24 cellular contexts compared by ENCODE assay signal in the genomic region with DNA sequence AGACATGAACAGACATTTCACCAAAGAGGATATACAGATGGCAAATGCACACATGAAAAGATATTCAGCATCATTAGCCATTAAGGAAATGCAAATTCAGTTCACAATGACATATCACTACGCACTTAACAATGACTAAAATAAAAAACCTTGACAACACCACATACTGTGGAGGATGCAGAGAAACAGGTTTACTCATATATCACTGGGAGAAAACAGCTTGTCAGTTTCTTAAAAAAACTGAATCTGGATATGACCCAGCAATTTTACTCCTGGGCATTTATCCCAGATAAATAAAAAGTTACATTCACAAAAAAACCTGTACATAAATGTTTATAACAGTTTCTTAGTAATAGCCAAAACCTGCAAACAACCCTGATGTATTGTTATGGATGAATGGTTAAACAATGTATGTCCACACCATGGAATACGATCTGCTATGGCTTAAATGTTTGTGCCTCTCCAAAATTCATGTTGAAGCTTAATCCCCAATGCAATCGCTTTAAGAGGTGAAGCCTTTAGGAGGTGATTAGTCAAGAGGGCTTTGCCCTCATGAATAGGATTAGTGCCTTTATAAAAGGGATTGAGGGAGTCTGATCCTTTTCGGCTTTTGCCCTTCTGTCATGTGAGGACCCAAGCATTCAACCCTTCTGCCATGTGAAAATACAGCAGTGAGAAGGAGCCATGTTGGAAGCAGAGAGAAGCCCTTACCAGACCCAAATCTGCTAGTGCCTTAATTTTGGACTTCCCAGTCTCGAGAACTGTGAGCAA. TPM values are rescaled to one million over a fixed set of nuclear protein-coding genes. Genes with fewer than 3 reads are reported as not detected.
A peak's percentile ranks its signal among the peaks of the same experiment; 100 is the strongest.
DNase-seq lines count a peak whose midpoint lies in the region; ATAC-seq, FAIRE-seq and TF ChIP-seq lines count a peak whose summit lies in the region.
"Had no signal": no experiment of that assay in that cellular context is flagged by ENCODE, and none has a peak within 500 bp of the region (broad histone marks: within the 10 kb centered on the region; RNA-seq: fewer than 3 reads in every experiment).

No MANE protein-coding gene starts in this region.

- no peaks in the 10 kb centered on the region for H3K27me3 Mint-ChIP-seq in glutamatergic neuron (ENCODE audit: unreplicated experiment)

- no peak overlapping the region for H2AFZ ChIP-seq in HepG2 (ENCODE audit: low read length)

- in situ Hi-C loops in HepG2 (cut with HindIII; ENCODE audit: extremely low pct_ligation_motif_present, low pct_unique_long_range_greater_than_20kb): no loop called here

- no peaks in the 10 kb centered on the region for H3K4me1 Mint-ChIP-seq in glutamatergic neuron (ENCODE audit: low read depth, unreplicated experiment)
- H3K4me1 Mint-ChIP-seq: nephron; stimulated activated naive B cell treated with anti-CD40 and anti-IgM and Interleukin-4, amounts not matched to agents 10 μg/mL and 1 μg/mL and 100 μg/mL, for 72 hours had no signal

- no peak overlapping the region for H3K27ac Mint-ChIP-seq in glutamatergic neuron (ENCODE audit: unreplicated experiment)
- H3K27ac Mint-ChIP-seq: activated CD8-positive, alpha-beta T cell treated with anti-CD3 and anti-CD28 coated beads, Interleukin-2, amount 10 ng/mL, durations not matched to agents 7 days and 5 days; CD4-positive, alpha-beta T cell; nephron; stimulated activated naive B cell treated with anti-CD40 and anti-IgM and Interleukin-4, amounts not matched to agents 10 μg/mL and 1 μg/mL and 100 μg/mL, for 72 hours had no signal

- WGBS in liver: 56% methylated on average over 5 of the region's 5 CpGs
- 0% methylated on average over 5 of the region's 5 CpGs for WGBS in HepG2 (ENCODE audit: low lambda C conversion rate)

- H3K9me3 ChIP-seq in liver (ENCODE audit: control insufficient read depth in 4 of 4, low read length in 3 of 4) (no peaks in the 10 kb centered on the region), HepG2 (ENCODE audit: low read length) (peaks cover 6% of the 10 kb centered on the region; the same call in 1 of the 2 replicates)

- no peaks in the 10 kb centered on the region for H4K20me1 ChIP-seq in HepG2 (ENCODE audit: insufficient read depth, low read length)

- POLR2A ChIA-PET in HepG2 (lab: Yijun Ruan, JAX) (no interaction called here), RWPE1 (lab: Yijun Ruan, JAX; ENCODE audit: low non-redundant PET) (no interaction called here)

- BruUV-seq in HepG2 (replicated peaks; lab: Mats Ljungman, UMichigan): no TSS peak

- H3K79me2 ChIP-seq in HepG2 (ENCODE audit: insufficient read depth, low read length): no peaks in the 10 kb centered on the region

- H3K9me3 Mint-ChIP-seq in glutamatergic neuron (ENCODE audit: unreplicated experiment): no peaks in the 10 kb centered on the region

- intact Hi-C loops in HepG2 (cut with micrococcal nuclease; ENCODE audit: unreplicated experiment): no loop called here

- H3K9ac ChIP-seq in liver (ENCODE audit: low read depth in 1 of 2, low read length in 2 of 2) (no peak overlapping the region), HepG2 (ENCODE audit: insufficient read depth, low read depth, low read length) (no peak overlapping the region)
- H3K9ac ChIP-seq: KMS-11 had no signal

- no peak for DNase-seq in HepG2 (ENCODE audit: low spot score)
- DNase-seq in NCI-H524 (lab: John Stamatoyannopoulos, UW): peak; percentile 100
- no peak for DNase-seq in NCI-H2196 (lab: John Stamatoyannopoulos, UW; ENCODE audit: unreplicated experiment)
- no peak for DNase-seq in glutamatergic neuron
- DNase-seq in RWPE1 (ENCODE audit: low spot score): no peak
- DNase-seq: activated CD8-positive, alpha-beta T cell treated with anti-CD3 and anti-CD28 coated beads, Interleukin-2, amount 10 ng/mL, durations not matched to agents 7 days and 5 days; activated naive CD4-positive, alpha-beta T cell treated with Interleukin-2 at 50 U/mL for 16 hours; activated T-cell treated with anti-CD3 and anti-CD28 coated beads, Interleukin-2, amount 50 U/mL, for 1 hour; anterior cingulate cortex; CD4-positive, alpha-beta T cell; central memory CD4-positive, alpha-beta T cell; dorsolateral prefrontal cortex; EL; NCI-H1048; stimulated activated CD4-positive, alpha-beta T cell treated with anti-CD3 and anti-CD28 coated beads, Interleukin-2, amount 100 ng/mL, for 24 hours; stimulated activated naive B cell treated with anti-CD40 and anti-IgM and Interleukin-4, amounts not matched to agents 10 μg/mL and 1 μg/mL and 100 μg/mL, for 72 hours; T1000 had no signal

- no peak for ATAC-seq in HepG2
- ATAC-seq in esophagus mucosa: peak; percentile 90
- ATAC-seq in HG03342 (IDR thresholded peaks at IDR 0.05; ENCODE audit: unreplicated experiment): no peak
- ATAC-seq: activated CD8-positive, alpha-beta T cell treated with anti-CD3 and anti-CD28 coated beads, Interleukin-2, amount 10 ng/mL, durations not matched to agents 7 days and 5 days; stimulated activated naive B cell treated with anti-CD40 and anti-IgM and Interleukin-4, amounts not matched to agents 10 μg/mL and 1 μg/mL and 100 μg/mL, for 72 hours had no signal

- H3K4me2 ChIP-seq in HepG2 (ENCODE audit: low read depth, low read length): no peak overlapping the region
- H3K4me2 ChIP-seq: KMS-11 had no signal

- H3K4me1 ChIP-seq in liver (ENCODE audit: control insufficient read depth in 4 of 4, insufficient read depth in 4 of 4, low read length in 3 of 4): peaks cover 0 to 7% (median 1%) of the 10 kb centered on the region in 4 donors
- H3K4me1 ChIP-seq in HepG2 (ENCODE audit: insufficient read depth, low read length): peaks cover 14% of the 10 kb centered on the region; the same call in 1 of the 2 replicates

- CTCF ChIA-PET in HepG2 (lab: Yijun Ruan, JAX; ENCODE audit: low intra/inter-chr PET ratio, low total read pairs): no interaction called here
- CTCF ChIA-PET in RWPE1 (lab: Yijun Ruan, JAX): interaction anchor here (0.6 kb wide), 1 partner anchor 29 kb away, joined by 3 read pairs; no protein-coding TSS in a partner anchor

- H3K36me3 Mint-ChIP-seq in glutamatergic neuron (ENCODE audit: unreplicated experiment): no peaks in the 10 kb centered on the region

- H3K36me3 ChIP-seq in liver (ENCODE audit: control insufficient read depth in 4 of 4, insufficient read depth in 3 of 4, low read depth in 1 of 4, low read length in 3 of 4) (no peaks in the 10 kb centered on the region), HepG2 (replicated peaks in 1 of 2; ENCODE audit: control insufficient read depth in 1 of 2, insufficient read depth in 2 of 2, low read length in 2 of 2) (no peaks in the 10 kb centered on the region)

- TF ChIP-seq EP300 in HepG2 (IDR thresholded peaks at IDR 0.05; ENCODE audit: low read depth in 2 of 2, low read length in 2 of 2) (no peak), HepG2 (CRISPR knock-in tag; IDR thresholded peaks at IDR 0.05; ENCODE audit: borderline replicate concordance) (no peak)

- no peak for TF ChIP-seq RAD21 in liver (IDR thresholded peaks at IDR 0.05)
- no peak for TF ChIP-seq RAD21 in HepG2 (CRISPR knock-in tag; IDR thresholded peaks at IDR 0.05)

- H3K4me3 Mint-ChIP-seq in glutamatergic neuron (ENCODE audit: unreplicated experiment): no peak overlapping the region
- H3K4me3 Mint-ChIP-seq: activated CD8-positive, alpha-beta T cell treated with anti-CD3 and anti-CD28 coated beads, Interleukin-2, amount 10 ng/mL, durations not matched to agents 7 days and 5 days; CD4-positive, alpha-beta T cell; nephron; stimulated activated naive B cell treated with anti-CD40 and anti-IgM and Interleukin-4, amounts not matched to agents 10 μg/mL and 1 μg/mL and 100 μg/mL, for 72 hours had no signal

- no peaks in the 10 kb centered on the region for H3K27me3 ChIP-seq in liver (ENCODE audit: control insufficient read depth in 4 of 4, insufficient read depth in 4 of 4, low read length in 3 of 4)
- H3K27me3 ChIP-seq in HepG2 (ENCODE audit: control insufficient read depth in 1 of 2, insufficient read depth in 2 of 2, low read length in 2 of 2): no peaks in the 10 kb centered on the region; a peak in 1 of 5 replicates

- no peak for FAIRE-seq in HepG2 (lab: Jason Lieb, UNC)
- FAIRE-seq: H54 had no signal

- H3K27ac ChIP-seq in liver (ENCODE audit: low read depth in 1 of 2, low read length in 2 of 2) (no peak overlapping the region), HepG2 (ENCODE audit: extremely low read length, insufficient read depth, low read length) (no peak overlapping the region), RWPE1 (no peak overlapping the region)
- H3K27ac ChIP-seq: dorsolateral prefrontal cortex, KMS-11, skin epidermis had no signal

- H3K4me3 ChIP-seq in liver (ENCODE audit: low read depth in 1 of 3, low read length in 3 of 3) (no peak overlapping the region), HepG2 (replicated peaks in 1 of 3; ENCODE audit: insufficient read depth in 1 of 3, low read depth in 2 of 3, low read length in 3 of 3) (no peak overlapping the region)
- H3K4me3 ChIP-seq: dorsolateral prefrontal cortex, skin epidermis had no signal

- TF ChIP-seq POLR2A in HepG2 (IDR thresholded peaks at IDR 0.05; ENCODE audit: insufficient read depth in 1 of 2, low read depth in 2 of 2, low read length in 2 of 2): no peak

- TF ChIP-seq CTCF in liver (IDR thresholded peaks at IDR 0.05; ENCODE audit: low read depth, low read length, missing input control): no peak
- no peak for TF ChIP-seq CTCF in HepG2 (CRISPR knock-in tag; IDR thresholded peaks at IDR 0.05)
- TF ChIP-seq CTCF in glutamatergic neuron (IDR thresholded peaks at IDR 0.05; ENCODE audit: partially characterized antibody, unreplicated experiment): no peak
- TF ChIP-seq CTCF in RWPE1 (conservative IDR thresholded peaks at IDR 0.05; ENCODE audit: low read depth): no peak

RNA-seq across cellular contexts. Expression of gene PPP4R3A, which starts 36.0 kb away (rescaled TPM):
- 10 to 100 TPM; 59.9 to 63.3 TPM for total RNA-seq in liver
- polyA plus RNA-seq in liver: 10 to 100 TPM; 18.7 to 25.1 TPM
- total RNA-seq in HepG2 (2016; rRNA removed; fragmentation: Illumina TruSeq; extraction: Trizol): 57.4 and 89.0 TPM in 2 replicates
- total RNA-seq in HepG2 (2016; cell fraction: cytosol; rRNA removed; fragmentation: Illumina TruSeq; extraction: Trizol; ENCODE audit: low read depth): 19.7 and 21.2 TPM in 2 replicates
- total RNA-seq in HepG2 (2016; cell fraction: insoluble cytoplasmic fraction; rRNA removed; fragmentation: Illumina TruSeq; extraction: Trizol): 60.8 and 82.7 TPM in 2 replicates
- 40.5 and 42.1 TPM in 2 replicates for total RNA-seq in HepG2 (2016; cell fraction: membrane; rRNA removed; fragmentation: Illumina TruSeq; extraction: Trizol)
- 63.0 and 72.1 TPM in 2 replicates for total RNA-seq in HepG2 (2016; cell fraction: nucleus; rRNA removed; fragmentation: Illumina TruSeq; extraction: Trizol)
- polyA plus RNA-seq in HepG2 (2011; rRNA removed): 22.3 and 22.5 TPM in 2 replicates
- polyA plus RNA-seq in HepG2 (2011; cell fraction: cytosol; rRNA removed): 11.4 and 17.4 TPM in 2 replicates
- polyA plus RNA-seq in HepG2 (2011; cell fraction: nucleus; rRNA removed): 26.8 and 27.5 TPM in 2 replicates
- 39.0 and 43.9 TPM in 2 replicates for polyA plus RNA-seq in HepG2 (2012)
- 4.7 and 5.3 TPM in 2 replicates for polyA plus RNA-seq in HepG2 (2016; cell fraction: cytosol; fragmentation: Illumina TruSeq; extraction: Trizol; ENCODE audit: low read depth)
- polyA plus RNA-seq in HepG2 (2016; cell fraction: insoluble cytoplasmic fraction; fragmentation: Illumina TruSeq; extraction: Trizol; ENCODE audit: low read depth): 74.1 and 82.9 TPM in 2 replicates
- 18.0 and 19.0 TPM in 2 replicates for polyA plus RNA-seq in HepG2 (2016; cell fraction: membrane; fragmentation: Illumina TruSeq; extraction: Trizol; ENCODE audit: low read depth)
- polyA plus RNA-seq in HepG2 (2016; cell fraction: nucleus; fragmentation: Illumina TruSeq; extraction: Trizol; ENCODE audit: insufficient read depth, low read depth): 99.9 and 101 TPM in 2 replicates
- 16.2 and 31.7 TPM in 2 replicates for polyA minus RNA-seq in HepG2 (2011; rRNA and poly(A)+ RNA removed; ENCODE audit: low replicate concordance)
- polyA minus RNA-seq in HepG2 (2011; cell fraction: cytosol; rRNA and poly(A)+ RNA removed): 26.6 and 29.5 TPM in 2 replicates
- polyA minus RNA-seq in HepG2 (2011; cell fraction: nucleus; rRNA and poly(A)+ RNA removed): 68.9 and 69.3 TPM in 2 replicates
- 49.7 TPM for total RNA-seq in esophagus mucosa
- 99.4 TPM for total RNA-seq in glutamatergic neuron (ENCODE audit: unreplicated experiment)

Comparison
In these comparisons a context has a peak if more than half of its experiments do, and no peak if none do; other contexts are left out.
1. DNase-seq: peak in NCI-H524 (2 of 2); none in HepG2 (single experiment), NCI-H2196 (single experiment), glutamatergic neuron (single experiment) and RWPE1 (single experiment).